1 cellular context compared by ENCODE assay signal in the genomic region with DNA sequence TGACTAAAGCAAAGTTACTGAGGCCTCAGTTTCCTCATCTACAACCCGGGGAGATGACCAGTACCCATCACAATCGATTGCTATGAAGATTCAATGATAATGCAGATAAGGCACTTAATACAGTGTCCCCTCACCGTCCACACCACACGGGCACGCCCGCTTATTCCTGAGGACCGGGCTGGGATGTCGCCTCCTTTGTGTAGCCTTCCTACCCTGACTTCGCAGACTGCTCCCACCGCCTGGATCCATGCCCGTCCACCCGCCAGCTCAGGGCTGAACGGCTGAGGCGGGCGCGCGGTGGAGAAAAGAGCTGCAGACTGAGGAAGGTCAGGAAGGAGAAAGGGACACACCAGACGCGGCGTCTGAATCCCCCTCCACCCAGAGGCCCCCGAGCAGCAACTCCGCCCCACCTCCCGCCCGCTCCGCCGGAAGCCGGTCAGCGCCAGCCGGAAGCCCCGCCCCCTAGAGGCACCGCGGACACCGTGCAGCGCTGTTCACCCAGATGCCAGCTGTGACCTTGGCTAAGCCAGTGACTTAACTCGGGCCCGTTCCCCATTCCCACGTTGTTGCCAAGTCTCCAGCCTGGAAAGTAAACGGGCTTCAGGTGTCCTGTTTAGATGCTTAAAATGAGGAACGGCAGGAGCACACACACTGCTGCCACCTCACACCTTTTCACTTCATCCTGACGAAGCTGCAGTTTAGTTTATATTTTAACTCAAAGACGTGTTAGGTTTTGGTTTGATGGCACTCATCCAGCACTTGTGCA.
A peak's percentile ranks its signal among the peaks of the same experiment; 100 is the strongest.
TF ChIP-seq lines count a peak whose summit lies in the region.

A gene (minus strand): TSS at position 403 of the 766 bp plus-strand sequence.

TF ChIP-seq in K562, 482 proteins besides CTCF, POLR2A, EP300 and RAD21 (continued from another document and continues in another):
- TF ChIP-seq ZBED1 (IDR thresholded peaks at IDR 0.05) (no peak; the same call in 1 of the 2 replicates), PTBP1 (IDR thresholded peaks at IDR 0.05; ENCODE audit: low read depth, low read length) (no peak), ZNF324 (CRISPR knock-in tag; IDR thresholded peaks at IDR 0.05) (no peak), ZNF3 (CRISPR knock-in tag; IDR thresholded peaks at IDR 0.05) (no peak), HDAC8 (tag; IDR thresholded peaks at IDR 0.05) (no peak), FOXJ3 (CRISPR knock-in tag; IDR thresholded peaks at IDR 0.05) (no peak), CTBP1 (IDR thresholded peaks at IDR 0.05; ENCODE audit: borderline replicate concordance) (no peak), TAF15 (IDR thresholded peaks at IDR 0.05; ENCODE audit: low read depth, low read length) (no peak), MAFF (IDR thresholded peaks at IDR 0.05; ENCODE audit: low read length) (no peak), SETDB1 (IDR thresholded peaks at IDR 0.05; ENCODE audit: low read length) (no peak), POLR2H (tag; IDR thresholded peaks at IDR 0.05; ENCODE audit: low read depth) (peak; percentile 39), EHMT2 (IDR thresholded peaks at IDR 0.05) (no peak), ZNF217 (CRISPR knock-in tag; IDR thresholded peaks at IDR 0.05) (no peak), ZBTB7A (IDR thresholded peaks at IDR 0.05; ENCODE audit: borderline replicate concordance, control insufficient read depth, low read depth, low read length) (no peak), ZNF140 (CRISPR knock-in tag; IDR thresholded peaks at IDR 0.05) (no peak), ZNF668 (CRISPR knock-in tag; IDR thresholded peaks at IDR 0.05) (no peak), MCM3 (IDR thresholded peaks at IDR 0.05) (no peak), LCOR (CRISPR knock-in tag; IDR thresholded peaks at IDR 0.05) (no peak), HMGN3 (IDR thresholded peaks at IDR 0.05; ENCODE audit: borderline replicate concordance, extremely low read depth, insufficient read length, low read depth, low read length) (peak; percentile 75), GATA2 (CRISPR knock-in tag; IDR thresholded peaks at IDR 0.05) (no peak), ZNF785 (CRISPR knock-in tag; IDR thresholded peaks at IDR 0.05) (no peak), ZNF445 (CRISPR knock-in tag; IDR thresholded peaks at IDR 0.05; ENCODE audit: low read depth) (no peak), LARP7 (IDR thresholded peaks at IDR 0.05) (no peak), TCF7 (IDR thresholded peaks at IDR 0.05; ENCODE audit: borderline replicate concordance) (0 out of 2 replicates have a peak, but pooled peaks have one; percentile 62), ZFP30 (CRISPR knock-in tag; IDR thresholded peaks at IDR 0.05; ENCODE audit: borderline replicate concordance) (no peak), NR2F6 (CRISPR knock-in tag; IDR thresholded peaks at IDR 0.05) (no peak), TRIM28 (IDR thresholded peaks at IDR 0.05) (0 out of 2 replicates have a peak, but pooled peaks have one; percentile 11), BRCA1 (IDR thresholded peaks at IDR 0.05) (no peak), BRCA1 (CRISPR knock-in tag; IDR thresholded peaks at IDR 0.05) (no peak), CSDE1 (IDR thresholded peaks at IDR 0.05) (no peak)
- TF ChIP-seq, protein P1, sequence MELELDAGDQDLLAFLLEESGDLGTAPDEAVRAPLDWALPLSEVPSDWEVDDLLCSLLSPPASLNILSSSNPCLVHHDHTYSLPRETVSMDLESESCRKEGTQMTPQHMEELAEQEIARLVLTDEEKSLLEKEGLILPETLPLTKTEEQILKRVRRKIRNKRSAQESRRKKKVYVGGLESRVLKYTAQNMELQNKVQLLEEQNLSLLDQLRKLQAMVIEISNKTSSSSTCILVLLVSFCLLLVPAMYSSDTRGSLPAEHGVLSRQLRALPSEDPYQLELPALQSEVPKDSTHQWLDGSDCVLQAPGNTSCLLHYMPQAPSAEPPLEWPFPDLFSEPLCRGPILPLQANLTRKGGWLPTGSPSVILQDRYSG (tag; conservative IDR thresholded peaks at IDR 0.05; ENCODE audit: low read depth), result no peak
- TF ChIP-seq, protein P2, sequence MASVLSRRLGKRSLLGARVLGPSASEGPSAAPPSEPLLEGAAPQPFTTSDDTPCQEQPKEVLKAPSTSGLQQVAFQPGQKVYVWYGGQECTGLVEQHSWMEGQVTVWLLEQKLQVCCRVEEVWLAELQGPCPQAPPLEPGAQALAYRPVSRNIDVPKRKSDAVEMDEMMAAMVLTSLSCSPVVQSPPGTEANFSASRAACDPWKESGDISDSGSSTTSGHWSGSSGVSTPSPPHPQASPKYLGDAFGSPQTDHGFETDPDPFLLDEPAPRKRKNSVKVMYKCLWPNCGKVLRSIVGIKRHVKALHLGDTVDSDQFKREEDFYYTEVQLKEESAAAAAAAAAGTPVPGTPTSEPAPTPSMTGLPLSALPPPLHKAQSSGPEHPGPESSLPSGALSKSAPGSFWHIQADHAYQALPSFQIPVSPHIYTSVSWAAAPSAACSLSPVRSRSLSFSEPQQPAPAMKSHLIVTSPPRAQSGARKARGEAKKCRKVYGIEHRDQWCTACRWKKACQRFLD (CRISPR knock-in tag; IDR thresholded peaks at IDR 0.05), result no peak
- TF ChIP-seq, protein P3, sequence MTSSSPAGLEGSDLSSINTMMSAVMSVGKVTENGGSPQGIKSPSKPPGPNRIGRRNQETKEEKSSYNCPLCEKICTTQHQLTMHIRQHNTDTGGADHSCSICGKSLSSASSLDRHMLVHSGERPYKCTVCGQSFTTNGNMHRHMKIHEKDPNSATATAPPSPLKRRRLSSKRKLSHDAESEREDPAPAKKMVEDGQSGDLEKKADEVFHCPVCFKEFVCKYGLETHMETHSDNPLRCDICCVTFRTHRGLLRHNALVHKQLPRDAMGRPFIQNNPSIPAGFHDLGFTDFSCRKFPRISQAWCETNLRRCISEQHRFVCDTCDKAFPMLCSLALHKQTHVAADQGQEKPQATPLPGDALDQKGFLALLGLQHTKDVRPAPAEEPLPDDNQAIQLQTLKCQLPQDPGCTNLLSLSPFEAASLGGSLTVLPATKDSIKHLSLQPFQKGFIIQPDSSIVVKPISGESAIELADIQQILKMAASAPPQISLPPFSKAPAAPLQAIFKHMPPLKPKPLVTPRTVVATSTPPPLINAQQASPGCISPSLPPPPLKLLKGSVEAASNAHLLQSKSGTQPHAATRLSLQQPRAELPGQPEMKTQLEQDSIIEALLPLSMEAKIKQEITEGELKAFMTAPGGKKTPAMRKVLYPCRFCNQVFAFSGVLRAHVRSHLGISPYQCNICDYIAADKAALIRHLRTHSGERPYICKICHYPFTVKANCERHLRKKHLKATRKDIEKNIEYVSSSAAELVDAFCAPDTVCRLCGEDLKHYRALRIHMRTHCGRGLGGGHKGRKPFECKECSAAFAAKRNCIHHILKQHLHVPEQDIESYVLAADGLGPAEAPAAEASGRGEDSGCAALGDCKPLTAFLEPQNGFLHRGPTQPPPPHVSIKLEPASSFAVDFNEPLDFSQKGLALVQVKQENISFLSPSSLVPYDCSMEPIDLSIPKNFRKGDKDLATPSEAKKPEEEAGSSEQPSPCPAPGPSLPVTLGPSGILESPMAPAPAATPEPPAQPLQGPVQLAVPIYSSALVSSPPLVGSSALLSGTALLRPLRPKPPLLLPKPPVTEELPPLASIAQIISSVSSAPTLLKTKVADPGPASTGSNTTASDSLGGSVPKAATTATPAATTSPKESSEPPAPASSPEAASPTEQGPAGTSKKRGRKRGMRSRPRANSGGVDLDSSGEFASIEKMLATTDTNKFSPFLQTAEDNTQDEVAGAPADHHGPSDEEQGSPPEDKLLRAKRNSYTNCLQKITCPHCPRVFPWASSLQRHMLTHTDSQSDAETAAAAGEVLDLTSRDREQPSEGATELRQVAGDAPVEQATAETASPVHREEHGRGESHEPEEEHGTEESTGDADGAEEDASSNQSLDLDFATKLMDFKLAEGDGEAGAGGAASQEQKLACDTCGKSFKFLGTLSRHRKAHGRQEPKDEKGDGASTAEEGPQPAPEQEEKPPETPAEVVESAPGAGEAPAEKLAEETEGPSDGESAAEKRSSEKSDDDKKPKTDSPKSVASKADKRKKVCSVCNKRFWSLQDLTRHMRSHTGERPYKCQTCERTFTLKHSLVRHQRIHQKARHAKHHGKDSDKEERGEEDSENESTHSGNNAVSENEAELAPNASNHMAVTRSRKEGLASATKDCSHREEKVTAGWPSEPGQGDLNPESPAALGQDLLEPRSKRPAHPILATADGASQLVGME (CRISPR knock-in tag; IDR thresholded peaks at IDR 0.05), result no peak
- TF ChIP-seq, protein P4, sequence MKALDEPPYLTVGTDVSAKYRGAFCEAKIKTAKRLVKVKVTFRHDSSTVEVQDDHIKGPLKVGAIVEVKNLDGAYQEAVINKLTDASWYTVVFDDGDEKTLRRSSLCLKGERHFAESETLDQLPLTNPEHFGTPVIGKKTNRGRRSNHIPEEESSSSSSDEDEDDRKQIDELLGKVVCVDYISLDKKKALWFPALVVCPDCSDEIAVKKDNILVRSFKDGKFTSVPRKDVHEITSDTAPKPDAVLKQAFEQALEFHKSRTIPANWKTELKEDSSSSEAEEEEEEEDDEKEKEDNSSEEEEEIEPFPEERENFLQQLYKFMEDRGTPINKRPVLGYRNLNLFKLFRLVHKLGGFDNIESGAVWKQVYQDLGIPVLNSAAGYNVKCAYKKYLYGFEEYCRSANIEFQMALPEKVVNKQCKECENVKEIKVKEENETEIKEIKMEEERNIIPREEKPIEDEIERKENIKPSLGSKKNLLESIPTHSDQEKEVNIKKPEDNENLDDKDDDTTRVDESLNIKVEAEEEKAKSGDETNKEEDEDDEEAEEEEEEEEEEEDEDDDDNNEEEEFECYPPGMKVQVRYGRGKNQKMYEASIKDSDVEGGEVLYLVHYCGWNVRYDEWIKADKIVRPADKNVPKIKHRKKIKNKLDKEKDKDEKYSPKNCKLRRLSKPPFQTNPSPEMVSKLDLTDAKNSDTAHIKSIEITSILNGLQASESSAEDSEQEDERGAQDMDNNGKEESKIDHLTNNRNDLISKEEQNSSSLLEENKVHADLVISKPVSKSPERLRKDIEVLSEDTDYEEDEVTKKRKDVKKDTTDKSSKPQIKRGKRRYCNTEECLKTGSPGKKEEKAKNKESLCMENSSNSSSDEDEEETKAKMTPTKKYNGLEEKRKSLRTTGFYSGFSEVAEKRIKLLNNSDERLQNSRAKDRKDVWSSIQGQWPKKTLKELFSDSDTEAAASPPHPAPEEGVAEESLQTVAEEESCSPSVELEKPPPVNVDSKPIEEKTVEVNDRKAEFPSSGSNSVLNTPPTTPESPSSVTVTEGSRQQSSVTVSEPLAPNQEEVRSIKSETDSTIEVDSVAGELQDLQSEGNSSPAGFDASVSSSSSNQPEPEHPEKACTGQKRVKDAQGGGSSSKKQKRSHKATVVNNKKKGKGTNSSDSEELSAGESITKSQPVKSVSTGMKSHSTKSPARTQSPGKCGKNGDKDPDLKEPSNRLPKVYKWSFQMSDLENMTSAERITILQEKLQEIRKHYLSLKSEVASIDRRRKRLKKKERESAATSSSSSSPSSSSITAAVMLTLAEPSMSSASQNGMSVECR (CRISPR knock-in tag; IDR thresholded peaks at IDR 0.05), result no peak
- TF ChIP-seq, protein P5, sequence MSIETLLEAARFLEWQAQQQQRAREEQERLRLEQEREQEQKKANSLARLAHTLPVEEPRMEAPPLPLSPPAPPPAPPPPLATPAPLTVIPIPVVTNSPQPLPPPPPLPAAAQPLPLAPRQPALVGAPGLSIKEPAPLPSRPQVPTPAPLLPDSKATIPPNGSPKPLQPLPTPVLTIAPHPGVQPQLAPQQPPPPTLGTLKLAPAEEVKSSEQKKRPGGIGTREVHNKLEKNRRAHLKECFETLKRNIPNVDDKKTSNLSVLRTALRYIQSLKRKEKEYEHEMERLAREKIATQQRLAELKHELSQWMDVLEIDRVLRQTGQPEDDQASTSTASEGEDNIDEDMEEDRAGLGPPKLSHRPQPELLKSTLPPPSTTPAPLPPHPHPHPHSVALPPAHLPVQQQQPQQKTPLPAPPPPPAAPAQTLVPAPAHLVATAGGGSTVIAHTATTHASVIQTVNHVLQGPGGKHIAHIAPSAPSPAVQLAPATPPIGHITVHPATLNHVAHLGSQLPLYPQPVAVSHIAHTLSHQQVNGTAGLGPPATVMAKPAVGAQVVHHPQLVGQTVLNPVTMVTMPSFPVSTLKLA (conservative IDR thresholded peaks at IDR 0.05), result peak in 1 of 2 experiments; percentile 19; a peak in 1 of 4 replicates
- TF ChIP-seq, protein P6, sequence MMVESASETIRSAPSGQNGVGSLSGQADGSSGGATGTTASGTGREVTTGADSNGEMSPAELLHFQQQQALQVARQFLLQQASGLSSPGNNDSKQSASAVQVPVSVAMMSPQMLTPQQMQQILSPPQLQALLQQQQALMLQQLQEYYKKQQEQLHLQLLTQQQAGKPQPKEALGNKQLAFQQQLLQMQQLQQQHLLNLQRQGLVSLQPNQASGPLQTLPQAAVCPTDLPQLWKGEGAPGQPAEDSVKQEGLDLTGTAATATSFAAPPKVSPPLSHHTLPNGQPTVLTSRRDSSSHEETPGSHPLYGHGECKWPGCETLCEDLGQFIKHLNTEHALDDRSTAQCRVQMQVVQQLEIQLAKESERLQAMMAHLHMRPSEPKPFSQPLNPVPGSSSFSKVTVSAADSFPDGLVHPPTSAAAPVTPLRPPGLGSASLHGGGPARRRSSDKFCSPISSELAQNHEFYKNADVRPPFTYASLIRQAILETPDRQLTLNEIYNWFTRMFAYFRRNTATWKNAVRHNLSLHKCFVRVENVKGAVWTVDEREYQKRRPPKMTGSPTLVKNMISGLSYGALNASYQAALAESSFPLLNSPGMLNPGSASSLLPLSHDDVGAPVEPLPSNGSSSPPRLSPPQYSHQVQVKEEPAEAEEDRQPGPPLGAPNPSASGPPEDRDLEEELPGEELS (CRISPR knock-in tag; IDR thresholded peaks at IDR 0.05; ENCODE audit: borderline replicate concordance), result no peak
- TF ChIP-seq, protein P7, sequence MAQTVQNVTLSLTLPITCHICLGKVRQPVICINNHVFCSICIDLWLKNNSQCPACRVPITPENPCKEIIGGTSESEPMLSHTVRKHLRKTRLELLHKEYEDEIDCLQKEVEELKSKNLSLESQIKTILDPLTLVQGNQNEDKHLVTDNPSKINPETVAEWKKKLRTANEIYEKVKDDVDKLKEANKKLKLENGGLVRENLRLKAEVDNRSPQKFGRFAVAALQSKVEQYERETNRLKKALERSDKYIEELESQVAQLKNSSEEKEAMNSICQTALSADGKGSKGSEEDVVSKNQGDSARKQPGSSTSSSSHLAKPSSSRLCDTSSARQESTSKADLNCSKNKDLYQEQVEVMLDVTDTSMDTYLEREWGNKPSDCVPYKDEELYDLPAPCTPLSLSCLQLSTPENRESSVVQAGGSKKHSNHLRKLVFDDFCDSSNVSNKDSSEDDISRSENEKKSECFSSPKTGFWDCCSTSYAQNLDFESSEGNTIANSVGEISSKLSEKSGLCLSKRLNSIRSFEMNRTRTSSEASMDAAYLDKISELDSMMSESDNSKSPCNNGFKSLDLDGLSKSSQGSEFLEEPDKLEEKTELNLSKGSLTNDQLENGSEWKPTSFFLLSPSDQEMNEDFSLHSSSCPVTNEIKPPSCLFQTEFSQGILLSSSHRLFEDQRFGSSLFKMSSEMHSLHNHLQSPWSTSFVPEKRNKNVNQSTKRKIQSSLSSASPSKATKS (CRISPR knock-in tag; IDR thresholded peaks at IDR 0.05), result no peak
